22 cellular contexts compared by ENCODE assay signal in genomic region chr6:89826029-89826528, GRCh38. TPM values are rescaled to one million over a fixed set of nuclear protein-coding genes. Genes with fewer than 3 reads are reported as not detected.
DNase-seq lines count a peak whose midpoint lies in the region; ATAC-seq and TF ChIP-seq lines count a peak whose summit lies in the region.
"Had no signal": no experiment of that assay in that cellular context is flagged by ENCODE, and none has a peak within 500 bp of the region (broad histone marks: within the 10 kb centered on the region; RNA-seq: fewer than 3 reads in every experiment).

No MANE protein-coding gene starts in this region.

- 0 out of 2 replicates have a peak, but pooled peaks cover 2% of the 10 kb centered on the region for H3K9me1 ChIP-seq in IMR-90 (ENCODE audit: insufficient read depth, low read length)

- peaks cover 9 to 11% of the 10 kb centered on the region in 2 experiments; a peak in 1 of 4 replicates for H3K79me1 ChIP-seq in IMR-90 (ENCODE audit: low read depth in 1 of 2, low read length in 2 of 2)

- H4K8ac ChIP-seq in IMR-90 (ENCODE audit: low read depth in 2 of 2, low read length in 2 of 2), result no peak overlapping the region

- no peaks in the 10 kb centered on the region for H3K27me3 ChIP-seq in IMR-90 (ENCODE audit: control insufficient read depth, insufficient read depth, low read length)
- H3K27me3 ChIP-seq in brain microvascular endothelial cell (replicated peaks), result no peaks in the 10 kb centered on the region
- H3K27me3 ChIP-seq in thyroid gland, result no peaks in the 10 kb centered on the region
- H3K27me3 ChIP-seq: gastrocnemius medialis had no signal

- no peak overlapping the region for H3K4me3 ChIP-seq in IMR-90 (ENCODE audit: insufficient read depth, low read depth, low read length)
- no peak overlapping the region for H3K4me3 ChIP-seq in brain microvascular endothelial cell (ENCODE audit: low read depth, low read length)
- no peak overlapping the region for H3K4me3 ChIP-seq in thyroid gland (replicated peaks in 1 of 3)
- H3K4me3 ChIP-seq: gastrocnemius medialis, HAP-1, K562, smooth muscle cell had no signal

- TF ChIP-seq POLR2A in IMR-90 (IDR thresholded peaks at IDR 0.05; ENCODE audit: low read depth, low read length) (no peak), thyroid gland (IDR thresholded peaks at IDR 0.05) (no peak)

- ATAC-seq in IMR-90 (ENCODE audit: low read depth) (peak; percentile 28), GM18907 (IDR thresholded peaks at IDR 0.05; ENCODE audit: unreplicated experiment) (no peak), HG03354 (IDR thresholded peaks at IDR 0.05; ENCODE audit: poor library complexity, severe bottlenecking, unreplicated experiment) (no peak)
- ATAC-seq: activated naive CD8-positive, alpha-beta T cell treated with anti-CD3 and anti-CD28 coated beads, Interleukin-2, amount 50 U/mL, for 24 hours; gastrocnemius medialis; K562; naive thymus-derived CD8-positive, alpha-beta T cell had no signal

- no peak overlapping the region for H4K91ac ChIP-seq in IMR-90 (ENCODE audit: insufficient read depth, low read depth, low read length)

- no peak overlapping the region for H2AK9ac ChIP-seq in IMR-90 (replicated peaks; ENCODE audit: low read depth, low read length, poor library complexity)

- POLR2A ChIA-PET in IMR-90 (lab: Charles Lee; ENCODE audit: unreplicated experiment), result no interaction called here

- no peak overlapping the region for H2BK15ac ChIP-seq in IMR-90 (ENCODE audit: low read depth, low read length)

- in situ Hi-C loops in IMR-90 (cut with MboI; ENCODE audit: low sequenced_read_pairs) (no loop called here), brain microvascular endothelial cell (cut with HindIII; ENCODE audit: low pct_ligation_motif_present, low sequenced_read_pairs) (no loop called here)

- no peak overlapping the region for H2BK20ac ChIP-seq in IMR-90 (ENCODE audit: low read depth, low read length)

- no peaks in the 10 kb centered on the region for H4K20me1 ChIP-seq in IMR-90 (ENCODE audit: insufficient read depth, low read length)

- TF ChIP-seq CTCF in IMR-90 (conservative IDR thresholded peaks at IDR 0.05; ENCODE audit: low read depth, low read length) (no peak), brain microvascular endothelial cell (IDR thresholded peaks at IDR 0.05; ENCODE audit: low read depth, low read length, missing control alignments) (no peak), thyroid gland (IDR thresholded peaks at IDR 0.05) (no peak)

- intact Hi-C loops in IMR-90 (cut with micrococcal nuclease), result no loop called here
- intact Hi-C loops in thyroid gland (cut with DNase I), result loop anchor here (10.0 kb wide), 1 partner anchor 759 kb away; the partner anchor contains the start of gene MAP3K7

- no TSS peak for BruUV-seq in IMR-90 (replicated peaks; lab: Mats Ljungman, UMichigan)

- no peak overlapping the region for H2AK5ac ChIP-seq in IMR-90 (ENCODE audit: low read depth, low read length)

- 60% methylated on average over 2 of the region's 6 CpGs; no CpG with 5 or more reads in 1 of the 2 experiments for WGBS in IMR-90 (ENCODE audit: extremely low coverage in 2 of 2, insufficient read length in 1 of 2), 2 experiments
- WGBS in thyroid gland, 2 donors, result 51 to 61% methylated on average over 6 of the region's 6 CpGs

- no peaks in the 10 kb centered on the region for H3K36me3 ChIP-seq in IMR-90 (ENCODE audit: control insufficient read depth, insufficient read depth, low read length)
- no peaks in the 10 kb centered on the region for H3K36me3 ChIP-seq in brain microvascular endothelial cell (replicated peaks)
- H3K36me3 ChIP-seq in thyroid gland, result no peaks in the 10 kb centered on the region

- H3K18ac ChIP-seq in IMR-90 (ENCODE audit: low read depth, low read length), result no peak overlapping the region

- H3K23ac ChIP-seq in IMR-90 (ENCODE audit: low read depth, low read length), result no peak overlapping the region

- no peak overlapping the region for H2AFZ ChIP-seq in IMR-90 (replicated peaks; ENCODE audit: low read length, poor library complexity)

- H3K9ac ChIP-seq in IMR-90 (ENCODE audit: low read depth, low read length), result no peak overlapping the region

- H3K14ac ChIP-seq in IMR-90 (replicated peaks; ENCODE audit: low read depth, low read length), result no peak overlapping the region

- H3K4me2 ChIP-seq in IMR-90 (ENCODE audit: low read depth, low read length), result peak overlapping the region; percentile 14; the same call in 1 of the 2 replicates
- H3K4me2 ChIP-seq: smooth muscle cell had no signal

- no peak overlapping the region for H2BK120ac ChIP-seq in IMR-90 (ENCODE audit: low read depth, low read length)

- no peak overlapping the region for H3K4ac ChIP-seq in IMR-90 (ENCODE audit: low read depth, low read length)

- H2BK5ac ChIP-seq in IMR-90 (ENCODE audit: low read depth, low read length, poor library complexity, severe bottlenecking), result no peak overlapping the region

- dilution Hi-C loops in IMR-90 (cut with HindIII; ENCODE audit: low sequenced_read_pairs, unreplicated experiment), result no loop called here

- no peak for TF ChIP-seq RAD21 in IMR-90 (IDR thresholded peaks at IDR 0.05; ENCODE audit: low read length)

- H3K56ac ChIP-seq in IMR-90 (ENCODE audit: extremely low read depth, insufficient read depth, low read length), result no peak overlapping the region

- CTCF ChIA-PET in IMR-90 (lab: Yijun Ruan, JAX), result interaction anchor here (0.6 kb wide), 1 partner anchor 33 kb away, joined by 3 read pairs; no protein-coding TSS in a partner anchor

- DNase-seq in IMR-90 (peak; percentile 73), brain microvascular endothelial cell (peak; percentile 75), iris pigment epithelial cell (ENCODE audit: low read depth) (peak; percentile 79), thyroid gland (peak; percentile 17 to 45), NCI-H2029 (lab: John Stamatoyannopoulos, UW) (no peak)
- DNase-seq: activated CD4-positive, alpha-beta memory T cell treated with anti-CD3 and anti-CD28 coated beads, Interleukin-2, amount 10 ng/mL, durations not matched to agents 7 days and 5 days; activated naive CD8-positive, alpha-beta T cell treated with anti-CD3 and anti-CD28 coated beads, Interleukin-2, amount 50 U/mL, for 24 hours; activated T-cell treated with anti-CD3 and anti-CD28 coated beads, Interleukin-2, amount 50 U/mL, for 48 hours; cerebellar nuclear complex; gastrocnemius medialis; naive thymus-derived CD8-positive, alpha-beta T cell; NCI-H1048; NCI-H2107; NCI-H524 treated with DMSO at 0.1 percent for 48 hours; SHP77; stimulated activated CD8-positive, alpha-beta memory T cell treated with anti-CD3 and anti-CD28 coated beads, Interleukin-4, amount 100 ng/mL, for 48 hours; substantia nigra had no signal

- H3K27ac ChIP-seq in IMR-90 (ENCODE audit: insufficient read depth, low read length), result no peak overlapping the region
- H3K27ac ChIP-seq in brain microvascular endothelial cell, result no peak overlapping the region
- H3K27ac ChIP-seq in thyroid gland, result no peak overlapping the region
- H3K27ac ChIP-seq: gastrocnemius medialis had no signal

- H3K9me3 ChIP-seq in IMR-90 (ENCODE audit: control insufficient read depth, insufficient read depth, low read length) (no peaks in the 10 kb centered on the region), thyroid gland (no peaks in the 10 kb centered on the region)
- H3K9me3 ChIP-seq: gastrocnemius medialis, HAP-1 had no signal

- no peak overlapping the region for H4K5ac ChIP-seq in IMR-90 (ENCODE audit: low read depth, low read length)

- peaks cover 3% of the 10 kb centered on the region for H3K4me1 ChIP-seq in IMR-90 (ENCODE audit: control insufficient read depth, insufficient read depth, low read length)
- peaks cover 0 to 8% of the 10 kb centered on the region in 2 donors for H3K4me1 ChIP-seq in thyroid gland

TF ChIP-seq in IMR-90, 13 proteins besides CTCF, POLR2A, EP300 and RAD21 (continues in another document):
- TF ChIP-seq MAZ (IDR thresholded peaks at IDR 0.05; ENCODE audit: borderline replicate concordance, low read depth, low read length), result no peak
- no peak for TF ChIP-seq RFX5 (IDR thresholded peaks at IDR 0.05; ENCODE audit: low read depth, low read length)
- TF ChIP-seq CHD1 (IDR thresholded peaks at IDR 0.05; ENCODE audit: low read depth, low read length), result no peak
- TF ChIP-seq SMC3 (IDR thresholded peaks at IDR 0.05; ENCODE audit: low read depth, low read length), result no peak
- TF ChIP-seq BHLHE40 (IDR thresholded peaks at IDR 0.05; ENCODE audit: low read depth, low read length), result no peak
- no peak for TF ChIP-seq MAFK (IDR thresholded peaks at IDR 0.05; ENCODE audit: low read depth, low read length)
- no peak for TF ChIP-seq USF2 (IDR thresholded peaks at IDR 0.05; ENCODE audit: low read depth, low read length)
- no peak for TF ChIP-seq CEBPB (IDR thresholded peaks at IDR 0.05; ENCODE audit: low read depth, low read length)
- no peak for TF ChIP-seq MXI1 (IDR thresholded peaks at IDR 0.05; ENCODE audit: borderline replicate concordance, low read depth, low read length)
- TF ChIP-seq ELK1 (IDR thresholded peaks at IDR 0.05; ENCODE audit: borderline replicate concordance, low read depth, low read length), result no peak
- no peak for TF ChIP-seq FOS (IDR thresholded peaks at IDR 0.05; ENCODE audit: low read depth, low read length)

RNA-seq across cellular contexts. Expression of gene CASP8AP2, which starts 3.6 kb away (rescaled TPM):
- total RNA-seq in IMR-90 (2012; rRNA removed) (11.1 and 19.2 TPM in 2 replicates), thyroid gland (10 to 100 TPM; 16.4 to 22.6 (median 18.0) TPM)
- polyA plus RNA-seq in IMR-90 (2012; rRNA removed), result 4.1 and 5.0 TPM in 2 replicates
- 0.32 and 0.50 TPM in 2 replicates for polyA plus RNA-seq in IMR-90 (2012; cell fraction: cytosol; rRNA removed)
- polyA plus RNA-seq in IMR-90 (2012; cell fraction: nucleus; rRNA removed; ENCODE audit: low replicate concordance), result 1.4 and 8.3 TPM in 2 replicates

RNA-seq across cellular contexts. Expression of gene MDN1, which starts 6.5 kb away (rescaled TPM):
- total RNA-seq in IMR-90 (2012; rRNA removed) (26.7 and 29.7 TPM in 2 replicates), thyroid gland (10 to 100 TPM; 32.0 to 44.7 (median 40.1) TPM)
- 7.4 and 7.7 TPM in 2 replicates for polyA plus RNA-seq in IMR-90 (2012; rRNA removed)
- 1.6 and 4.1 TPM in 2 replicates for polyA plus RNA-seq in IMR-90 (2012; cell fraction: cytosol; rRNA removed)
- polyA plus RNA-seq in IMR-90 (2012; cell fraction: nucleus; rRNA removed; ENCODE audit: low replicate concordance), result 4.6 and 23.1 TPM in 2 replicates
